Comparison of ENCODE assay signal across 26 cellular contexts in the genomic region with DNA sequence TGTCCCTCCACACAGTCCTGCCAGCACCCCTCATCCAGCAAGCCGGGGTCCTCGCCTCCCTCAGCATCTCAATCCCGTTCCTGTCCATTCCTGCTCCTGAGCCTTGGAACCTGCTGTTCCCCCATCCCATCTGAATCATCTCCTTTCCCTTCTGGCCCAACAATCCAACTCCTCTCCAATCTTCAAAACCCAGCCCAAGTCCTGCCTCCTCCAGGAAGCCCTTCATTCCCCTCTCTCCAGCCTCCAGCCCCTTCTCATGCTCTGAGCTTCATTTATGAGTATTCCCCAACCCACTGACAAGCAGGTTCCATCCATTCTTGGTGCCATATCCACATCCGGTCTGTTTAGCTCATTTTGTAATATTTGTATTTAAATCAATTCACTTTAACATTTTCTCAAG.
"Had no signal": no experiment of that assay in that cellular context is flagged by ENCODE, and none has a peak within 500 bp of the region (broad histone marks: within the 10 kb centered on the region; RNA-seq: fewer than 3 reads in every experiment).

No MANE protein-coding gene starts in this region.

- H3K27ac ChIP-seq: neural progenitor cell, neutrophil, pancreas, psoas muscle, right lobe of liver, sigmoid colon, suprapubic skin, testis, tibial artery, transverse colon, upper lobe of right lung, uterus had no signal

- H3K9ac ChIP-seq: neural progenitor cell had no signal

- H3K4me2 ChIP-seq: neural progenitor cell had no signal

- H3K4me3 ChIP-seq: neural progenitor cell, pancreas, psoas muscle, right lobe of liver, sigmoid colon, suprapubic skin, testis, tibial artery, transverse colon, upper lobe of right lung, uterus had no signal

- DNase-seq: naive thymus-derived CD4-positive, alpha-beta T cell; natural killer cell; nucleus accumbens; pancreas; psoas muscle; right cardiac atrium; right lobe of liver; sigmoid colon; small intestine; stimulated activated CD4-positive, alpha-beta T cell treated with anti-CD3 and anti-CD28 coated beads, Interleukin-1b, Interleukin-23, amount 100 ng/mL, for 48 hours; stimulated activated CD4-positive, alpha-beta T cell treated with anti-CD3 and anti-CD28 coated beads, Interleukin-4, amount 100 ng/mL, for 1 hour; stimulated activated CD4-positive, alpha-beta T cell treated with anti-CD3 and anti-CD28 coated beads, Interleukin-4, amount 100 ng/mL, for 4 hours; stimulated activated CD8-positive, alpha-beta memory T cell treated with anti-CD3 and anti-CD28 coated beads, Interleukin-4, amount 100 ng/mL, for 48 hours; stimulated activated naive CD4-positive, alpha-beta T cell; stimulated activated naive CD8-positive, alpha-beta T cell treated with anti-CD3 and anti-CD28 coated beads, Interleukin-15, amount 100 ng/mL, for 72 hours; stimulated activated naive CD8-positive, alpha-beta T cell treated with anti-CD3 and anti-CD28 coated beads, Interleukin-15, Interleukin-2, amounts not matched to agents 100 U/mL and 50 U/mL, for 24 hours; substantia nigra; testis; tibial artery; transverse colon; upper lobe of right lung; uterus had no signal

- H3K27me3 ChIP-seq: neural progenitor cell, neutrophil, pancreas, right lobe of liver, suprapubic skin, testis, transverse colon, upper lobe of right lung, uterus had no signal

- H3K36me3 ChIP-seq: neural progenitor cell, neutrophil, pancreas, right lobe of liver, sigmoid colon, suprapubic skin, tibial artery, transverse colon, upper lobe of right lung, uterus had no signal

- ATAC-seq: naive thymus-derived CD4-positive, alpha-beta T cell; natural killer cell; pancreas; psoas muscle; right cardiac atrium; right lobe of liver; stimulated activated memory B cell treated with anti-CD40 and anti-IgM and Interleukin-4, amounts not matched to agents 10 μg/mL and 1 μg/mL and 100 μg/mL, for 72 hours; stimulated activated naive CD8-positive, alpha-beta T cell treated with anti-CD3 and anti-CD28 coated beads, Interleukin-15, amount 100 ng/mL, for 72 hours; stimulated activated naive CD8-positive, alpha-beta T cell treated with anti-CD3 and anti-CD28 coated beads, Interleukin-15, Interleukin-2, amounts not matched to agents 100 U/mL and 50 U/mL, for 24 hours; upper lobe of right lung had no signal

- H3K9me3 ChIP-seq: pancreas, psoas muscle, right lobe of liver, suprapubic skin, testis, tibial artery, transverse colon, upper lobe of right lung, uterus had no signal

- H2AFZ ChIP-seq: neural progenitor cell had no signal

- H3K4me1 ChIP-seq: neural progenitor cell, pancreas, psoas muscle, right lobe of liver, sigmoid colon, suprapubic skin, testis, transverse colon, upper lobe of right lung, uterus had no signal
